Comparison of ENCODE assay signal across 19 cellular contexts in genomic region chr15:49669288-49669687, GRCh38.
"Had no signal": no experiment of that assay in that cellular context is flagged by ENCODE, and none has a peak within 500 bp of the region (broad histone marks: within the 10 kb centered on the region; RNA-seq: fewer than 3 reads in every experiment).

No MANE protein-coding gene starts in this region.

- H3K36me3 Mint-ChIP-seq: naive B cell; stimulated activated naive B cell treated with anti-CD40 and anti-IgM and Interleukin-4, amounts not matched to agents 10 μg/mL and 1 μg/mL and 100 μg/mL, for 72 hours had no signal

- H3K9me3 Mint-ChIP-seq: dendritic cell treated with granulocyte-macrophage colony-stimulating factor and Interleukin-4, amounts not matched to agents 40 ng/mL and 50 ng/mL, for 4 days; naive B cell; nephron; stimulated activated naive B cell treated with anti-CD40 and anti-IgM and Interleukin-4, amounts not matched to agents 10 μg/mL and 1 μg/mL and 100 μg/mL, for 72 hours; stimulated activated naive CD8-positive, alpha-beta T cell treated with anti-CD3 and anti-CD28 coated beads, Interleukin-15, amount 100 ng/mL, for 72 hours had no signal

- H3K4me1 ChIP-seq: right atrium auricular region, transverse colon had no signal

- H3K4me3 ChIP-seq: lung, right atrium auricular region, sigmoid colon, skin epidermis, thoracic aorta, transverse colon had no signal

- H3K27ac Mint-ChIP-seq: dendritic cell treated with granulocyte-macrophage colony-stimulating factor and Interleukin-4, amounts not matched to agents 40 ng/mL and 50 ng/mL, for 4 days; naive B cell; stimulated activated naive B cell treated with anti-CD40 and anti-IgM and Interleukin-4, amounts not matched to agents 10 μg/mL and 1 μg/mL and 100 μg/mL, for 72 hours had no signal

- H3K27me3 ChIP-seq: foreskin keratinocyte, right atrium auricular region, sigmoid colon, transverse colon had no signal

- ATAC-seq: foreskin keratinocyte; left colon; left ventricle myocardium superior; stimulated activated naive B cell treated with anti-CD40 and anti-IgM and Interleukin-4, amounts not matched to agents 10 μg/mL and 1 μg/mL and 100 μg/mL, for 72 hours; stimulated activated naive CD8-positive, alpha-beta T cell treated with anti-CD3 and anti-CD28 coated beads, Interleukin-15, amount 100 ng/mL, for 72 hours had no signal

- H3K36me3 ChIP-seq: right atrium auricular region, sigmoid colon, thoracic aorta, transverse colon had no signal

- H3K4me1 Mint-ChIP-seq: naive B cell; stimulated activated naive B cell treated with anti-CD40 and anti-IgM and Interleukin-4, amounts not matched to agents 10 μg/mL and 1 μg/mL and 100 μg/mL, for 72 hours; stimulated activated naive CD8-positive, alpha-beta T cell treated with anti-CD3 and anti-CD28 coated beads, Interleukin-15, amount 100 ng/mL, for 72 hours had no signal

- H3K27ac ChIP-seq: foreskin keratinocyte, right atrium auricular region, sigmoid colon, skin epidermis, thoracic aorta, transverse colon had no signal

- DNase-seq: erythroblast; foreskin keratinocyte; left colon; left ventricle myocardium superior; mesenchymal stem cell; naive B cell; posterior cingulate gyrus; sigmoid colon; stimulated activated CD4-positive, alpha-beta T cell treated with anti-CD3 and anti-CD28 coated beads, Interleukin-2, amount 100 ng/mL, for 24 hours; stimulated activated CD4-positive, alpha-beta T cell treated with anti-CD3 and anti-CD28 coated beads, Interleukin-4, amount 100 ng/mL, for 4 hours; stimulated activated naive B cell treated with anti-CD40 and anti-IgM and Interleukin-4, amounts not matched to agents 10 μg/mL and 1 μg/mL and 100 μg/mL, for 72 hours; stimulated activated naive CD8-positive, alpha-beta T cell treated with anti-CD3 and anti-CD28 coated beads, Interleukin-15, amount 100 ng/mL, for 72 hours; transverse colon had no signal

- H3K9me3 ChIP-seq: right atrium auricular region, sigmoid colon, thoracic aorta, transverse colon had no signal

- H3K27me3 Mint-ChIP-seq: dendritic cell treated with granulocyte-macrophage colony-stimulating factor and Interleukin-4, amounts not matched to agents 40 ng/mL and 50 ng/mL, for 4 days; stimulated activated naive CD8-positive, alpha-beta T cell treated with anti-CD3 and anti-CD28 coated beads, Interleukin-15, amount 100 ng/mL, for 72 hours had no signal

- H3K4me3 Mint-ChIP-seq: dendritic cell treated with granulocyte-macrophage colony-stimulating factor and Interleukin-4, amounts not matched to agents 40 ng/mL and 50 ng/mL, for 4 days; naive B cell; nephron; stimulated activated naive B cell treated with anti-CD40 and anti-IgM and Interleukin-4, amounts not matched to agents 10 μg/mL and 1 μg/mL and 100 μg/mL, for 72 hours; stimulated activated naive CD8-positive, alpha-beta T cell treated with anti-CD3 and anti-CD28 coated beads, Interleukin-15, amount 100 ng/mL, for 72 hours had no signal
